Comparison of ENCODE assay signal across 1 cellular context in the genomic region with DNA sequence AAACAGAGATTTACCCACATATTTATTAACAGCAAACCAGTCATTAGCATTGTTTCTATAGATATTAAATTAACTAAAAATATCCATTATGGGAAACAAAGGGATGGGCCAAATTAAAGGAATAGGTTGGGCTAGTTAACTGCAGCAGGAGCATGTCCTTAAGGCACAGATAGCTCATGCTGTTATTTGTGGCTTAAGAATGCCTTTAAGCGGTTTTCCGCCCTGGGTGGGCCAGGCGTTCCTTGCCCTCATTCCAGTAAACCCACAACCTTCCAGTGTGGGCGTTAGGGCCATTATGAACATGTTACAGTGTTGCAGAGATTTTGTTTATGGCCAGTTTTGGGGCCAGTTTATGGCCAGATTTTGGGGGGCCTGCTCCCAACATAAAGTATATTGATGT. TPM values are rescaled to one million over a fixed set of nuclear protein-coding genes. Genes with fewer than 3 reads are reported as not detected.
"Had no signal": no experiment of that assay in that cellular context is flagged by ENCODE, and none has a peak within 500 bp of the region (broad histone marks: within the 10 kb centered on the region; RNA-seq: fewer than 3 reads in every experiment).

No MANE protein-coding gene starts in this region.

RNA-seq across cellular contexts. Expression of a gene that starts 51.1 kb away (rescaled TPM):
- total RNA-seq: Peyer's patch had no signal
